Comparison of ENCODE assay signal across 8 cellular contexts in the genomic region with DNA sequence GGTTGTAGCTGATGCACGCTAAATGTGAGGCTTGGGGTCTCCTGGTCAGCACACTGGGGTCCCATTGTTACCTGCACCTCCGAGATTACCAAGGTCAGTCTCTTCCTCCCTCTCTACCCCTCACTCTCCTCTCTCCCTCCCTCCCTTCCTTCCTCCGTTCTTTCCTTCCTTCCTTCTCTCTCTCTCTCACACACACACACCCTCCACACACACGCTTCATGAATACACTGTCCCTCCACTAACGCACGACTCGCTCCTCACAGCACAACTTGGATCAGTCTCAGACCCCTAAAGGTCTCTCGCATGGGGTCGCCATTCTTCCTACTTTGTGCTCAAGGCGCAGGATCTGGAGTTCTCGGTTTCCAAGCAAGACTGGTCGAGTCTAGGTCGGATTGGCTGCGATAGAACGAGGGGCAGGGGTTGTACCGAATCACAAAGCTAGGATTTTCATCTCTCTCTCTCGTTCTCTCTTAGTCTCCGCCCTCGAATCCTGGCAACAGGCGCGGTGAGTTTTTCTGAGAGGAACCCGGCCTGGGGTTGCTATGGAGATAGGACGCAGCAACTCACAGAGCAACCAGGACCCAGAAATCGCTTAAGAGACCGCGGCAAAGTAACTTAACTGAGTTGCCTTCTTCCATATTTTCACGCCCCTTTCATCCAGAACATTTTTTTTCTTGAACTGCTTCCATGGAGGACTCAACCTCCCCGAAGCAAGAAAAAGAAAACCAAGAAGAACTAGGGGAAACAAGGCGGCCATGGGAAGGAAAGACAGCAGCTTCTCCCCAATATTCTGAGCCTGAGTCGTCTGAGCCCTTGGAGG. TPM values are rescaled to one million over a fixed set of nuclear protein-coding genes. Genes with fewer than 3 reads are reported as not detected.
DNase-seq lines count a peak whose midpoint lies in the region; ATAC-seq and TF ChIP-seq lines count a peak whose summit lies in the region.

A gene (plus strand): TSS at position 543 of the 820 bp plus-strand sequence. CDS start 145 bp downstream, at position 688.

- no TSS peak for BruUV-seq in HCT116 (replicated peaks; lab: Mats Ljungman, UMichigan)

- no peaks in the 10 kb centered on the region for H3K79me2 ChIP-seq in HCT116 (ENCODE audit: insufficient read depth, low read length)

- peak; percentile 99 for ATAC-seq in HCT116

- CTCF ChIA-PET in HCT116 (lab: Charles Lee): no interaction called here

- RAD21 ChIA-PET in HCT116 (lab: Charles Lee; ENCODE audit: low non-redundant PET in 1 of 2, low total read pairs in 2 of 2, uncharacterized antibody in 2 of 2, unreplicated experiment in 2 of 2): no interaction called here

- POLR2A ChIA-PET in HCT116 (lab: Charles Lee): no interaction called here

- H3K27ac ChIP-seq in HCT116 (ENCODE audit: low read depth, low read length): no peak within 1 kb of the TSS
- H3K27ac ChIP-seq in SJSA1: no peak within 1 kb of the TSS
- no peak within 1 kb of the TSS for H3K27ac ChIP-seq in suprapubic skin

- H3K27me3 ChIP-seq in HCT116 (ENCODE audit: insufficient read depth, low read length) (no peaks in the 10 kb centered on the region), MG63 (0 out of 2 replicates have a peak, but pooled peaks cover 2% of the 10 kb centered on the region), SJSA1 (replicated peaks) (no peaks in the 10 kb centered on the region), suprapubic skin (no peaks in the 10 kb centered on the region)

- peak within 1 kb of the TSS; percentile 59 for H3K4me2 ChIP-seq in HCT116 (ENCODE audit: low read length)

- no peaks in the 10 kb centered on the region for H4K20me1 ChIP-seq in HCT116 (ENCODE audit: insufficient read depth)

- TF ChIP-seq EP300 in suprapubic skin (IDR thresholded peaks at IDR 0.05): no peak

- TF ChIP-seq CTCF in HCT116 (IDR thresholded peaks at IDR 0.05 in 2 of 3, conservative IDR thresholded peaks at IDR 0.05 in 1 of 3; ENCODE audit: borderline replicate concordance in 1 of 3, insufficient read depth in 1 of 3, low read depth in 2 of 3, low read length in 2 of 3): no peak
- TF ChIP-seq CTCF in suprapubic skin (IDR thresholded peaks at IDR 0.05): no peak

- no peak for TF ChIP-seq RAD21 in HCT116 (IDR thresholded peaks at IDR 0.05; ENCODE audit: low read depth)

- TF ChIP-seq POLR2A in HCT116 (IDR thresholded peaks at IDR 0.05; ENCODE audit: borderline replicate concordance, extremely low read depth, insufficient read depth, insufficient read length) (no peak), suprapubic skin (IDR thresholded peaks at IDR 0.05) (no peak)

- peak within 1 kb of the TSS; percentile 48 to 54 for H3K4me3 ChIP-seq in HCT116 (replicated peaks in 1 of 2; ENCODE audit: low read depth in 1 of 2, low read length in 2 of 2)
- peak within 1 kb of the TSS; percentile 58 for H3K4me3 ChIP-seq in MG63
- peak within 1 kb of the TSS; percentile 41 for H3K4me3 ChIP-seq in SJSA1
- peak within 1 kb of the TSS; percentile 50 for H3K4me3 ChIP-seq in suprapubic skin

- H3K36me3 ChIP-seq in HCT116 (ENCODE audit: control insufficient read depth in 1 of 2, insufficient read depth in 2 of 2, low read length in 2 of 2): no peaks in the 10 kb centered on the region
- no peaks in the 10 kb centered on the region for H3K36me3 ChIP-seq in MG63
- no peaks in the 10 kb centered on the region for H3K36me3 ChIP-seq in SJSA1
- H3K36me3 ChIP-seq in suprapubic skin: peaks cover under 1% of the 10 kb centered on the region

- peak within 1 kb of the TSS; percentile 3 for H2AFZ ChIP-seq in HCT116 (ENCODE audit: low read depth, low read length, poor library complexity, severe bottlenecking)

- peak within 1 kb of the TSS; percentile 43 for H3K9ac ChIP-seq in HCT116 (ENCODE audit: low read length)

- no peaks in the 10 kb centered on the region for H3K9me3 ChIP-seq in HCT116 (ENCODE audit: control insufficient read depth in 1 of 2, insufficient read depth in 1 of 2, low read depth in 1 of 2, low read length in 2 of 2)
- no peaks in the 10 kb centered on the region for H3K9me3 ChIP-seq in MG63
- no peaks in the 10 kb centered on the region for H3K9me3 ChIP-seq in SJSA1 (replicated peaks)
- H3K9me3 ChIP-seq in suprapubic skin: no peaks in the 10 kb centered on the region

- under 1% methylated on average over 30 of the region's 30 CpGs for WGBS in suprapubic skin

- DNase-seq in ELF-1 (ENCODE audit: low read depth, low spot score): peak; percentile 97
- peak; percentile 67 for DNase-seq in HCT116 (ENCODE audit: low read depth, low spot score)
- peak; percentile 88 for DNase-seq in MG63
- peak; percentile 86 to 87 for DNase-seq in SJSA1 (ENCODE audit: low read depth in 1 of 2, low spot score in 2 of 2)
- peak; percentile 62 for DNase-seq in activated naive CD4-positive, alpha-beta T cell treated with anti-CD3 and anti-CD28 coated beads, Interleukin-2, amount 50 U/mL, for 16 hours
- peak; percentile 89 for DNase-seq in glomerular endothelial cell (ENCODE audit: extremely low read depth, low read depth, low spot score)
- DNase-seq in non-pigmented ciliary epithelial cell (ENCODE audit: low read depth): peak; percentile 88
- DNase-seq in suprapubic skin (ENCODE audit: low spot score in 2 of 2): peak; percentile 91 to 92

- intact Hi-C loops in HCT116 (cut with micrococcal nuclease): no loop called here

- H3K4me1 ChIP-seq in HCT116 (ENCODE audit: control insufficient read depth in 1 of 2, insufficient read depth in 2 of 2, low read length in 2 of 2): peaks cover 0 to 5% of the 10 kb centered on the region in 2 experiments; a peak in 1 of 4 replicates
- no peaks in the 10 kb centered on the region; the same call in 1 of the 2 replicates for H3K4me1 ChIP-seq in SJSA1 (replicated peaks)
- peaks cover 12% of the 10 kb centered on the region for H3K4me1 ChIP-seq in suprapubic skin

- H3K9me2 ChIP-seq in HCT116 (ENCODE audit: insufficient read depth): no peaks in the 10 kb centered on the region

TF ChIP-seq in HCT116, 20 proteins besides CTCF, POLR2A, EP300 and RAD21:
- peak; percentile 71 for TF ChIP-seq SP1 (IDR thresholded peaks at IDR 0.05; ENCODE audit: low read depth)
- TF ChIP-seq, protein P1, sequence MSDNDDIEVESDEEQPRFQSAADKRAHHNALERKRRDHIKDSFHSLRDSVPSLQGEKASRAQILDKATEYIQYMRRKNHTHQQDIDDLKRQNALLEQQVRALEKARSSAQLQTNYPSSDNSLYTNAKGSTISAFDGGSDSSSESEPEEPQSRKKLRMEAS (IDR thresholded peaks at IDR 0.05): no peak
- TF ChIP-seq YY1 (IDR thresholded peaks at IDR 0.05; ENCODE audit: extremely low read depth, insufficient replicate concordance, low read depth, low read length): peak; percentile 11
- no peak for TF ChIP-seq EZH2phosphoT487 (IDR thresholded peaks at IDR 0.05; ENCODE audit: borderline replicate concordance)
- peak; percentile 61 for TF ChIP-seq POLR2AphosphoS5 (IDR thresholded peaks at IDR 0.05; ENCODE audit: low read depth, low read length)
- TF ChIP-seq EGR1 (IDR thresholded peaks at IDR 0.05; ENCODE audit: low read depth): no peak
- TF ChIP-seq, protein P2, sequence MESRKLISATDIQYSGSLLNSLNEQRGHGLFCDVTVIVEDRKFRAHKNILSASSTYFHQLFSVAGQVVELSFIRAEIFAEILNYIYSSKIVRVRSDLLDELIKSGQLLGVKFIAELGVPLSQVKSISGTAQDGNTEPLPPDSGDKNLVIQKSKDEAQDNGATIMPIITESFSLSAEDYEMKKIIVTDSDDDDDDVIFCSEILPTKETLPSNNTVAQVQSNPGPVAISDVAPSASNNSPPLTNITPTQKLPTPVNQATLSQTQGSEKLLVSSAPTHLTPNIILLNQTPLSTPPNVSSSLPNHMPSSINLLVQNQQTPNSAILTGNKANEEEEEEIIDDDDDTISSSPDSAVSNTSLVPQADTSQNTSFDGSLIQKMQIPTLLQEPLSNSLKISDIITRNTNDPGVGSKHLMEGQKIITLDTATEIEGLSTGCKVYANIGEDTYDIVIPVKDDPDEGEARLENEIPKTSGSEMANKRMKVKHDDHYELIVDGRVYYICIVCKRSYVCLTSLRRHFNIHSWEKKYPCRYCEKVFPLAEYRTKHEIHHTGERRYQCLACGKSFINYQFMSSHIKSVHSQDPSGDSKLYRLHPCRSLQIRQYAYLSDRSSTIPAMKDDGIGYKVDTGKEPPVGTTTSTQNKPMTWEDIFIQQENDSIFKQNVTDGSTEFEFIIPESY (IDR thresholded peaks at IDR 0.05; ENCODE audit: extremely low read depth, insufficient replicate concordance, low read length): no peak

RNA-seq across cellular contexts. Expression of the gene that starts here (rescaled TPM):
- 0.27 TPM for total RNA-seq in HCT116 (2021; ENCODE audit: unreplicated experiment)
- polyA plus RNA-seq in HCT116 (2012): 0.07 and 0.10 TPM in 2 replicates
- total RNA-seq in MG63 (2014; rRNA removed; shearing (Covaris generic); ENCODE audit: low replicate concordance): 0.20 TPM in 1 of 2 replicates, not detected in the other
- total RNA-seq in SJSA1 (2014; rRNA removed; shearing (Covaris generic)): 0.05 TPM in 1 of 2 replicates, not detected in the other
- 0.29 and 0.63 TPM in 2 replicates for total RNA-seq in glomerular endothelial cell
- total RNA-seq in suprapubic skin: 1 to 10 TPM in 1 of 4 donors, under 1 TPM in 2, not detected in 1; 0.25 to 2.0 (median 0.81) TPM

Comparison
In these comparisons a context has a peak if more than half of its experiments do, and no peak if none do; other contexts are left out.
1. Peak in DNase-seq, ATAC-seq, H3K4me3 ChIP-seq, H3K9ac ChIP-seq and H3K4me2 ChIP-seq in HCT116; RNA of the gene not detected or under 1 TPM.
2. Peak in DNase-seq and H3K4me3 ChIP-seq in MG63; RNA of the gene not detected or under 1 TPM.
3. Peak in DNase-seq and H3K4me3 ChIP-seq in SJSA1; RNA of the gene not detected or under 1 TPM.
4. Peak in DNase-seq in glomerular endothelial cell; RNA of the gene not detected or under 1 TPM.